ENCODE assay signal across 8 cellular contexts in the genomic region with DNA sequence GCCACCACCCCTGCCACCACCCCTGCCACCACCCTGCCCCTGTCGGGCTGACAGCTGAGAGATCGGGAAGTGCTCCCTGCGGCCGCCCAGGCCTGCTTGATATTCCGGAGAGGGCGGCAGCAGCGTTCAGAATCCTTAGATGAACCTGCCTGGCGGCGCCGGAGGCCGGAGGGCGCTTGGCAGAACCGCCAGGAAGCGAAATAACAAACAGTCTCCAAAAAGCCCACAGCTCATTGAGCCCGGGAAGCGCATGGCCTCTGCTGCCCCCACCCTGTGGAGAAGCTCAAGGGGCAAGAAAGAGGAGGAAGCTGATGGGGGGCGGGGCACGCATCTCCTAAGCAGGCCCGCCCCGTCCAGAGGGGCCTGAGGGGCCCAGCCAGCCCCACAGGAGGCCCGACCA.
DNase-seq lines count a peak whose midpoint lies in the region; ATAC-seq and TF ChIP-seq lines count a peak whose summit lies in the region.

No MANE protein-coding gene starts in this region.

- peak overlapping the region; percentile 73 for H3K4me2 ChIP-seq in GM23338

- H3K27ac ChIP-seq in GM23338 (ENCODE audit: low read depth) (no peak overlapping the region), gastrocnemius medialis (peak overlapping the region in 1 of 4 donors; percentile 38)

- no peaks in the 10 kb centered on the region for H3K9me2 ChIP-seq in GM23338 (ENCODE audit: insufficient read depth)

- no peaks in the 10 kb centered on the region for H3K36me3 Mint-ChIP-seq in GM23338 (ENCODE audit: low read depth)

- H2AFZ ChIP-seq in GM23338, result peak overlapping the region; percentile 99

- peak; percentile 89 for ATAC-seq in GM23338
- peak; percentile 45 to 46 for ATAC-seq in gastrocnemius medialis
- ATAC-seq in HG03457 (IDR thresholded peaks at IDR 0.05; ENCODE audit: unreplicated experiment), result no peak

- H3K27me3 ChIP-seq in GM23338 (ENCODE audit: insufficient read depth) (no peaks in the 10 kb centered on the region), gastrocnemius medialis (no peaks in the 10 kb centered on the region)

- H3K79me2 ChIP-seq in GM23338 (replicated peaks; ENCODE audit: insufficient read depth), result no peaks in the 10 kb centered on the region

- peaks cover 8% of the 10 kb centered on the region for H3K27me3 Mint-ChIP-seq in GM23338 (ENCODE audit: insufficient read depth, low read depth, poor library complexity)

- intact Hi-C loops in gastrocnemius medialis (cut with DNase I; ENCODE audit: low total_unique reads), result no loop called here

- H3K4me3 Mint-ChIP-seq in GM23338, result peak overlapping the region; percentile 57; the same call in 2 of the 3 replicates

- no peaks in the 10 kb centered on the region for H4K20me1 ChIP-seq in GM23338 (replicated peaks; ENCODE audit: insufficient read depth)

- H3F3A ChIP-seq in GM23338 (replicated peaks; ENCODE audit: low read depth), result no peaks in the 10 kb centered on the region

- no peaks in the 10 kb centered on the region for H3K9me3 Mint-ChIP-seq in GM23338

- peak; percentile 82 for DNase-seq in GM23338 (ENCODE audit: low spot score)
- DNase-seq in choroid plexus epithelial cell (ENCODE audit: low read depth), result peak; percentile 74
- DNase-seq in islet precursor cell, result peak; percentile 81
- peak; percentile 12 to 20 for DNase-seq in gastrocnemius medialis
- no peak for DNase-seq in activated CD4-positive, alpha-beta T cell treated with anti-CD3 and anti-CD28 coated beads for 48 hours
- no peak for DNase-seq in A172 (ENCODE audit: low spot score)
- no peak for DNase-seq in HK-2 (ENCODE audit: unreplicated experiment)

- no peak overlapping the region for H3K27ac Mint-ChIP-seq in GM23338

- H3K9me3 ChIP-seq in gastrocnemius medialis, result no peaks in the 10 kb centered on the region

- H3K36me3 ChIP-seq in GM23338 (ENCODE audit: insufficient read depth) (no peaks in the 10 kb centered on the region), gastrocnemius medialis (no peaks in the 10 kb centered on the region)

- in situ Hi-C loops in gastrocnemius medialis (cut with MboI; ENCODE audit: low sequenced_read_pairs in 4 of 4), result no loop called here

- peaks cover 11% of the 10 kb centered on the region for H3K4me1 Mint-ChIP-seq in GM23338

- TF ChIP-seq CTCF in GM23338 (conservative IDR thresholded peaks at IDR 0.05; ENCODE audit: low read depth in 2 of 2) (peak in 1 of 2 experiments; percentile 56; a peak in 2 of 4 replicates), choroid plexus epithelial cell (conservative IDR thresholded peaks at IDR 0.05; ENCODE audit: low read depth, low read length) (peak; percentile 40), gastrocnemius medialis (IDR thresholded peaks at IDR 0.05 in 4 of 5, conservative IDR thresholded peaks at IDR 0.05 in 1 of 5) (peak in 1 of 5 experiments; percentile 11)

- H3K4me3 ChIP-seq in GM23338, result peak overlapping the region; percentile 43; the same call in 1 of the 2 replicates
- H3K4me3 ChIP-seq in choroid plexus epithelial cell (ENCODE audit: low read depth, low read length), result no peak overlapping the region
- H3K4me3 ChIP-seq in gastrocnemius medialis, result no peak overlapping the region

- H3K4me1 ChIP-seq in GM23338 (ENCODE audit: insufficient read depth) (peaks cover 4% of the 10 kb centered on the region; the same call in 1 of the 2 replicates), gastrocnemius medialis (no peaks in the 10 kb centered on the region)

- no peak for TF ChIP-seq POLR2A in gastrocnemius medialis (IDR thresholded peaks at IDR 0.05)

TF ChIP-seq in GM23338, 12 proteins besides CTCF, POLR2A, EP300 and RAD21:
- TF ChIP-seq, protein P1, sequence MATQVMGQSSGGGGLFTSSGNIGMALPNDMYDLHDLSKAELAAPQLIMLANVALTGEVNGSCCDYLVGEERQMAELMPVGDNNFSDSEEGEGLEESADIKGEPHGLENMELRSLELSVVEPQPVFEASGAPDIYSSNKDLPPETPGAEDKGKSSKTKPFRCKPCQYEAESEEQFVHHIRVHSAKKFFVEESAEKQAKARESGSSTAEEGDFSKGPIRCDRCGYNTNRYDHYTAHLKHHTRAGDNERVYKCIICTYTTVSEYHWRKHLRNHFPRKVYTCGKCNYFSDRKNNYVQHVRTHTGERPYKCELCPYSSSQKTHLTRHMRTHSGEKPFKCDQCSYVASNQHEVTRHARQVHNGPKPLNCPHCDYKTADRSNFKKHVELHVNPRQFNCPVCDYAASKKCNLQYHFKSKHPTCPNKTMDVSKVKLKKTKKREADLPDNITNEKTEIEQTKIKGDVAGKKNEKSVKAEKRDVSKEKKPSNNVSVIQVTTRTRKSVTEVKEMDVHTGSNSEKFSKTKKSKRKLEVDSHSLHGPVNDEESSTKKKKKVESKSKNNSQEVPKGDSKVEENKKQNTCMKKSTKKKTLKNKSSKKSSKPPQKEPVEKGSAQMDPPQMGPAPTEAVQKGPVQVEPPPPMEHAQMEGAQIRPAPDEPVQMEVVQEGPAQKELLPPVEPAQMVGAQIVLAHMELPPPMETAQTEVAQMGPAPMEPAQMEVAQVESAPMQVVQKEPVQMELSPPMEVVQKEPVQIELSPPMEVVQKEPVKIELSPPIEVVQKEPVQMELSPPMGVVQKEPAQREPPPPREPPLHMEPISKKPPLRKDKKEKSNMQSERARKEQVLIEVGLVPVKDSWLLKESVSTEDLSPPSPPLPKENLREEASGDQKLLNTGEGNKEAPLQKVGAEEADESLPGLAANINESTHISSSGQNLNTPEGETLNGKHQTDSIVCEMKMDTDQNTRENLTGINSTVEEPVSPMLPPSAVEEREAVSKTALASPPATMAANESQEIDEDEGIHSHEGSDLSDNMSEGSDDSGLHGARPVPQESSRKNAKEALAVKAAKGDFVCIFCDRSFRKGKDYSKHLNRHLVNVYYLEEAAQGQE (IDR thresholded peaks at IDR 0.05; ENCODE audit: unreplicated experiment), result no peak
- TF ChIP-seq EZH2 (IDR thresholded peaks at IDR 0.05; ENCODE audit: low read depth, unreplicated experiment), result no peak
- TF ChIP-seq ZNF331 (CRISPR knock-in tag; IDR thresholded peaks at IDR 0.05; ENCODE audit: low read depth), result no peak
- TF ChIP-seq STAT1 (IDR thresholded peaks at IDR 0.05; ENCODE audit: unreplicated experiment), result no peak
- TF ChIP-seq ZNF114 (CRISPR knock-in tag; IDR thresholded peaks at IDR 0.05), result no peak
- no peak for TF ChIP-seq EZH2phosphoT487 (IDR thresholded peaks at IDR 0.05; ENCODE audit: unreplicated experiment)
- TF ChIP-seq, protein P2, sequence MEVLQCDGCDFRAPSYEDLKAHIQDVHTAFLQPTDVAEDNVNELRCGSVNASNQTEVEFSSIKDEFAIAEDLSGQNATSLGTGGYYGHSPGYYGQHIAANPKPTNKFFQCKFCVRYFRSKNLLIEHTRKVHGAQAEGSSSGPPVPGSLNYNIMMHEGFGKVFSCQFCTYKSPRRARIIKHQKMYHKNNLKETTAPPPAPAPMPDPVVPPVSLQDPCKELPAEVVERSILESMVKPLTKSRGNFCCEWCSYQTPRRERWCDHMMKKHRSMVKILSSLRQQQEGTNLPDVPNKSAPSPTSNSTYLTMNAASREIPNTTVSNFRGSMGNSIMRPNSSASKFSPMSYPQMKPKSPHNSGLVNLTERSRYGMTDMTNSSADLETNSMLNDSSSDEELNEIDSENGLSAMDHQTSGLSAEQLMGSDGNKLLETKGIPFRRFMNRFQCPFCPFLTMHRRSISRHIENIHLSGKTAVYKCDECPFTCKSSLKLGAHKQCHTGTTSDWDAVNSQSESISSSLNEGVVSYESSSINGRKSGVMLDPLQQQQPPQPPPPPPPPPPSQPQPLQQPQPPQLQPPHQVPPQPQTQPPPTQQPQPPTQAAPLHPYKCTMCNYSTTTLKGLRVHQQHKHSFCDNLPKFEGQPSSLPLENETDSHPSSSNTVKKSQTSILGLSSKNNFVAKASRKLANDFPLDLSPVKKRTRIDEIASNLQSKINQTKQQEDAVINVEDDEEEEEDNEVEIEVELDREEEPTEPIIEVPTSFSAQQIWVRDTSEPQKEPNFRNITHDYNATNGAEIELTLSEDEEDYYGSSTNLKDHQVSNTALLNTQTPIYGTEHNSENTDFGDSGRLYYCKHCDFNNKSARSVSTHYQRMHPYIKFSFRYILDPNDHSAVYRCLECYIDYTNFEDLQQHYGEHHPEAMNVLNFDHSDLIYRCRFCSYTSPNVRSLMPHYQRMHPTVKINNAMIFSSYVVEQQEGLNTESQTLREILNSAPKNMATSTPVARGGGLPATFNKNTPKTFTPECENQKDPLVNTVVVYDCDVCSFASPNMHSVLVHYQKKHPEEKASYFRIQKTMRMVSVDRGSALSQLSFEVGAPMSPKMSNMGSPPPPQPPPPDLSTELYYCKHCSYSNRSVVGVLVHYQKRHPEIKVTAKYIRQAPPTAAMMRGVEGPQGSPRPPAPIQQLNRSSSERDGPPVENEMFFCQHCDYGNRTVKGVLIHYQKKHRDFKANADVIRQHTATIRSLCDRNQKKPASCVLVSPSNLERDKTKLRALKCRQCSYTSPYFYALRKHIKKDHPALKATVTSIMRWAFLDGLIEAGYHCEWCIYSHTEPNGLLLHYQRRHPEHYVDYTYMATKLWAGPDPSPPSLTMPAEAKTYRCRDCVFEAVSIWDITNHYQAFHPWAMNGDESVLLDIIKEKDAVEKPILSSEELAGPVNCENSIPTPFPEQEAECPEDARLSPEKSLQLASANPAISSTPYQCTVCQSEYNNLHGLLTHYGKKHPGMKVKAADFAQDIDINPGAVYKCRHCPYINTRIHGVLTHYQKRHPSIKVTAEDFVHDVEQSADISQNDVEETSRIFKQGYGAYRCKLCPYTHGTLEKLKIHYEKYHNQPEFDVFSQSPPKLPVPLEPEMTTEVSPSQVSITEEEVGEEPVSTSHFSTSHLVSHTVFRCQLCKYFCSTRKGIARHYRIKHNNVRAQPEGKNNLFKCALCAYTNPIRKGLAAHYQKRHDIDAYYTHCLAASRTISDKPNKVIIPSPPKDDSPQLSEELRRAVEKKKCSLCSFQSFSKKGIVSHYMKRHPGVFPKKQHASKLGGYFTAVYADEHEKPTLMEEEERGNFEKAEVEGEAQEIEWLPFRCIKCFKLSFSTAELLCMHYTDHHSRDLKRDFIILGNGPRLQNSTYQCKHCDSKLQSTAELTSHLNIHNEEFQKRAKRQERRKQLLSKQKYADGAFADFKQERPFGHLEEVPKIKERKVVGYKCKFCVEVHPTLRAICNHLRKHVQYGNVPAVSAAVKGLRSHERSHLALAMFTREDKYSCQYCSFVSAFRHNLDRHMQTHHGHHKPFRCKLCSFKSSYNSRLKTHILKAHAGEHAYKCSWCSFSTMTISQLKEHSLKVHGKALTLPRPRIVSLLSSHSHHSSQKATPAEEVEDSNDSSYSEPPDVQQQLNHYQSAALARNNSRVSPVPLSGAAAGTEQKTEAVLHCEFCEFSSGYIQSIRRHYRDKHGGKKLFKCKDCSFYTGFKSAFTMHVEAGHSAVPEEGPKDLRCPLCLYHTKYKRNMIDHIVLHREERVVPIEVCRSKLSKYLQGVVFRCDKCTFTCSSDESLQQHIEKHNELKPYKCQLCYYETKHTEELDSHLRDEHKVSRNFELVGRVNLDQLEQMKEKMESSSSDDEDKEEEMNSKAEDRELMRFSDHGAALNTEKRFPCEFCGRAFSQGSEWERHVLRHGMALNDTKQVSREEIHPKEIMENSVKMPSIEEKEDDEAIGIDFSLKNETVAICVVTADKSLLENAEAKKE (CRISPR knock-in tag; IDR thresholded peaks at IDR 0.05), result no peak
- TF ChIP-seq NANOG (IDR thresholded peaks at IDR 0.05; ENCODE audit: borderline replicate concordance), result no peak

Comparison
In these comparisons a context has a peak if more than half of its experiments do, and no peak if none do; other contexts are left out.
1. DNase-seq: peak in GM23338 (single experiment), choroid plexus epithelial cell (single experiment), islet precursor cell (single experiment) and gastrocnemius medialis (2 of 2); none in activated CD4-positive, alpha-beta T cell treated with anti-CD3 and anti-CD28 coated beads for 48 hours (single experiment), A172 (single experiment) and HK-2 (single experiment).